In genomic region chr12:45988259-45988658, GRCh38 we compare ENCODE assay signal across 9 cellular contexts. TPM values are rescaled to one million over a fixed set of nuclear protein-coding genes. Genes with fewer than 3 reads are reported as not detected.
DNase-seq lines count a peak whose midpoint lies in the region; ATAC-seq, FAIRE-seq and TF ChIP-seq lines count a peak whose summit lies in the region.
"Had no signal": no experiment of that assay in that cellular context is flagged by ENCODE, and none has a peak within 500 bp of the region (broad histone marks: within the 10 kb centered on the region; RNA-seq: fewer than 3 reads in every experiment).

No MANE protein-coding gene starts in this region.

- no TSS peak for BruUV-seq in HepG2 (replicated peaks; lab: Mats Ljungman, UMichigan)

- H3K9me3 Mint-ChIP-seq in WTC11 (peaks cover 3% of the 10 kb centered on the region; the same call in 1 of the 2 replicates), immature natural killer cell (no peaks in the 10 kb centered on the region)

- no peaks in the 10 kb centered on the region for H3K27me3 ChIP-seq in HepG2 (ENCODE audit: control insufficient read depth in 1 of 2, insufficient read depth in 2 of 2, low read length in 2 of 2)
- H3K27me3 ChIP-seq in right lobe of liver, result no peaks in the 10 kb centered on the region
- H3K27me3 ChIP-seq: tibial nerve had no signal

- TF ChIP-seq CTCF in HepG2 (CRISPR knock-in tag; IDR thresholded peaks at IDR 0.05) (no peak), right lobe of liver (IDR thresholded peaks at IDR 0.05) (no peak), WTC11 (IDR thresholded peaks at IDR 0.05) (no peak)

- FAIRE-seq in HepG2 (lab: Jason Lieb, UNC) (no peak), urothelium cell line (lab: Jason Lieb, UNC) (no peak)

- H2AFZ ChIP-seq in HepG2 (ENCODE audit: low read length), result no peak overlapping the region

- H3K4me1 Mint-ChIP-seq in WTC11 (peaks cover 36% of the 10 kb centered on the region), immature natural killer cell (peaks cover 76 to 84% of the 10 kb centered on the region in 2 donors)

- peak overlapping the region; percentile 77 for H3K4me2 ChIP-seq in HepG2 (ENCODE audit: low read depth, low read length)

- TF ChIP-seq POLR2A in HepG2 (IDR thresholded peaks at IDR 0.05; ENCODE audit: insufficient read depth in 1 of 2, low read depth in 2 of 2, low read length in 2 of 2) (no peak), right lobe of liver (IDR thresholded peaks at IDR 0.05) (no peak)

- no peak for DNase-seq in HepG2 (ENCODE audit: low spot score)
- DNase-seq in right lobe of liver, result no peak
- no peak for DNase-seq in WTC11 (ENCODE audit: low spot score)
- DNase-seq in immature natural killer cell, result no peak
- DNase-seq in posterior cingulate gyrus, result no peak
- DNase-seq in urothelium cell line (ENCODE audit: low spot score), result no peak

- CTCF ChIA-PET in HepG2 (lab: Yijun Ruan, JAX; ENCODE audit: low intra/inter-chr PET ratio, low total read pairs), result no interaction called here
- CTCF ChIA-PET in WTC11 (lab: Charles Lee), result no interaction called here

- H3K9me3 ChIP-seq in HepG2 (ENCODE audit: low read length) (no peaks in the 10 kb centered on the region), right lobe of liver (no peaks in the 10 kb centered on the region)
- H3K9me3 ChIP-seq: tibial nerve had no signal

- intact Hi-C loops in HepG2 (cut with micrococcal nuclease; ENCODE audit: unreplicated experiment) (no loop called here), right lobe of liver (cut with DNase I) (no loop called here), posterior cingulate gyrus (cut with DNase I) (no loop called here)

- peaks cover 72% of the 10 kb centered on the region for H3K79me2 ChIP-seq in HepG2 (ENCODE audit: insufficient read depth, low read length)

- H3K27ac Mint-ChIP-seq in WTC11, result no peak overlapping the region
- peak overlapping the region in 4 of 6 donors; percentile 64 to 100 (median 98) for H3K27ac Mint-ChIP-seq in immature natural killer cell

- no peak overlapping the region for H3K27ac ChIP-seq in HepG2 (ENCODE audit: extremely low read length, insufficient read depth, low read length)
- no peak overlapping the region for H3K27ac ChIP-seq in right lobe of liver

- H3K27me3 Mint-ChIP-seq in WTC11 (ENCODE audit: low read depth) (peaks cover 7% of the 10 kb centered on the region), immature natural killer cell (ENCODE audit: low read depth in 3 of 3) (peaks cover 18 to 32% (median 28%) of the 10 kb centered on the region in 3 donors)

- ATAC-seq in HepG2, result no peak
- ATAC-seq in right lobe of liver, result no peak
- ATAC-seq in WTC11, result no peak
- no peak for ATAC-seq in HG02852 (IDR thresholded peaks at IDR 0.05; ENCODE audit: unreplicated experiment)
- ATAC-seq in GM21529 (IDR thresholded peaks at IDR 0.05; ENCODE audit: unreplicated experiment), result no peak

- peak overlapping the region; percentile 98 for H3K9ac ChIP-seq in HepG2 (ENCODE audit: insufficient read depth, low read depth, low read length)

- in situ Hi-C loops in HepG2 (cut with HindIII; ENCODE audit: extremely low pct_ligation_motif_present, low pct_unique_long_range_greater_than_20kb), result no loop called here

- H3K4me1 ChIP-seq in HepG2 (ENCODE audit: insufficient read depth, low read length) (peaks cover 53% of the 10 kb centered on the region), right lobe of liver (peaks cover 0 to 34% (median 8%) of the 10 kb centered on the region in 4 donors)

- H3K36me3 ChIP-seq in HepG2 (replicated peaks in 1 of 2; ENCODE audit: control insufficient read depth in 1 of 2, insufficient read depth in 2 of 2, low read length in 2 of 2) (peaks cover 0 to 15% of the 10 kb centered on the region in 2 experiments; a peak in 2 of 5 replicates), right lobe of liver (no peaks in the 10 kb centered on the region)
- H3K36me3 ChIP-seq: tibial nerve had no signal

- H3K4me3 ChIP-seq in HepG2 (replicated peaks in 1 of 3; ENCODE audit: insufficient read depth in 1 of 3, low read depth in 2 of 3, low read length in 3 of 3) (peak overlapping the region; percentile 80 to 90 (median 86)), right lobe of liver (no peak overlapping the region)

- no peak for TF ChIP-seq RAD21 in HepG2 (CRISPR knock-in tag; IDR thresholded peaks at IDR 0.05)

- H4K20me1 ChIP-seq in HepG2 (ENCODE audit: insufficient read depth, low read length), result peaks cover 35% of the 10 kb centered on the region

- H3K4me3 Mint-ChIP-seq in WTC11 (peak overlapping the region; percentile 89), immature natural killer cell (peak overlapping the region; percentile 51 to 100 (median 94))

- H3K36me3 Mint-ChIP-seq in WTC11 (peaks cover 21% of the 10 kb centered on the region), immature natural killer cell (peaks cover 0 to 3% (median 0%) of the 10 kb centered on the region in 3 donors)

- TF ChIP-seq EP300 in HepG2 (IDR thresholded peaks at IDR 0.05; ENCODE audit: low read depth in 2 of 2, low read length in 2 of 2) (no peak), HepG2 (CRISPR knock-in tag; IDR thresholded peaks at IDR 0.05; ENCODE audit: borderline replicate concordance) (no peak)

- 22% methylated on average over 3 of the region's 3 CpGs for WGBS in HepG2 (ENCODE audit: low lambda C conversion rate)
- WGBS in right lobe of liver (ENCODE audit: insufficient coverage, low coverage, low lambda C conversion rate, missing lambda C conversion rate), result 30% methylated on average over 3 of the region's 3 CpGs

- POLR2A ChIA-PET in HepG2 (lab: Yijun Ruan, JAX), result no interaction called here
- POLR2A ChIA-PET in WTC11 (lab: Charles Lee), result no interaction called here

TF ChIP-seq in HepG2, 621 proteins besides CTCF, POLR2A, EP300 and RAD21:
- TF ChIP-seq RBFOX2 (IDR thresholded peaks at IDR 0.05; ENCODE audit: low read depth, low read length) (peak; percentile 42; the same call in 1 of the 2 replicates), ZNF775 (CRISPR knock-in tag; IDR thresholded peaks at IDR 0.05; ENCODE audit: borderline replicate concordance) (no peak)
TF ChIP-seq in HepG2: peak in this region for 1.

TF ChIP-seq in WTC11, 78 proteins besides CTCF, POLR2A, EP300 and RAD21 (continues in another document):
- TF ChIP-seq TCF7 (CRISPR knock-in tag; IDR thresholded peaks at IDR 0.05; ENCODE audit: low read depth) (no peak), E2F1 (CRISPR knock-in tag; IDR thresholded peaks at IDR 0.05) (no peak)

RNA-seq across cellular contexts. Expression of gene SCAF11, which starts 2.1 kb away (rescaled TPM):
- 38.3 and 74.7 TPM in 2 replicates for total RNA-seq in HepG2 (2016; rRNA removed; fragmentation: Illumina TruSeq; extraction: Trizol)
- total RNA-seq in HepG2 (2016; cell fraction: cytosol; rRNA removed; fragmentation: Illumina TruSeq; extraction: Trizol; ENCODE audit: low read depth), result 10.8 and 10.9 TPM in 2 replicates
- 41.7 and 68.8 TPM in 2 replicates for total RNA-seq in HepG2 (2016; cell fraction: insoluble cytoplasmic fraction; rRNA removed; fragmentation: Illumina TruSeq; extraction: Trizol)
- 19.9 and 25.4 TPM in 2 replicates for total RNA-seq in HepG2 (2016; cell fraction: membrane; rRNA removed; fragmentation: Illumina TruSeq; extraction: Trizol)
- total RNA-seq in HepG2 (2016; cell fraction: nucleus; rRNA removed; fragmentation: Illumina TruSeq; extraction: Trizol), result 87.2 and 87.5 TPM in 2 replicates
- polyA plus RNA-seq in HepG2 (2011; rRNA removed), result 22.2 and 26.9 TPM in 2 replicates
- 15.7 and 18.9 TPM in 2 replicates for polyA plus RNA-seq in HepG2 (2011; cell fraction: cytosol; rRNA removed)
- polyA plus RNA-seq in HepG2 (2011; cell fraction: nucleus; rRNA removed), result 19.0 and 20.7 TPM in 2 replicates
- polyA plus RNA-seq in HepG2 (2012), result 32.4 and 38.5 TPM in 2 replicates
- polyA plus RNA-seq in HepG2 (2016; cell fraction: cytosol; fragmentation: Illumina TruSeq; extraction: Trizol; ENCODE audit: low read depth), result 3.9 and 4.4 TPM in 2 replicates
- polyA plus RNA-seq in HepG2 (2016; cell fraction: insoluble cytoplasmic fraction; fragmentation: Illumina TruSeq; extraction: Trizol; ENCODE audit: low read depth), result 57.2 and 62.9 TPM in 2 replicates
- polyA plus RNA-seq in HepG2 (2016; cell fraction: membrane; fragmentation: Illumina TruSeq; extraction: Trizol; ENCODE audit: low read depth), result 8.8 and 9.0 TPM in 2 replicates
- 59.9 and 61.8 TPM in 2 replicates for polyA plus RNA-seq in HepG2 (2016; cell fraction: nucleus; fragmentation: Illumina TruSeq; extraction: Trizol; ENCODE audit: insufficient read depth, low read depth)
- 18.9 and 77.8 TPM in 2 replicates for polyA minus RNA-seq in HepG2 (2011; rRNA and poly(A)+ RNA removed; ENCODE audit: low replicate concordance)
- 43.5 and 43.8 TPM in 2 replicates for polyA minus RNA-seq in HepG2 (2011; cell fraction: cytosol; rRNA and poly(A)+ RNA removed)
- 169 and 175 TPM in 2 replicates for polyA minus RNA-seq in HepG2 (2011; cell fraction: nucleus; rRNA and poly(A)+ RNA removed)
- total RNA-seq in right lobe of liver, result 10 to 100 TPM; 43.2 to 72.1 (median 61.4) TPM
- total RNA-seq in WTC11 (2021), result 65.6 to 82.4 TPM (median 72.6 TPM) in 3 replicates
- 100 to 1,000 TPM in 1 of 3 donors, 10 to 100 TPM in 2; 59.5 to 111 (median 61.1) TPM for polyA plus RNA-seq in immature natural killer cell

Comparison
In these comparisons a context has a peak if more than half of its experiments do, and no peak if none do; other contexts are left out.
1. H3K4me3 ChIP-seq: peak in HepG2 (3 of 3); none in right lobe of liver (0 of 3).